In the genomic region with DNA sequence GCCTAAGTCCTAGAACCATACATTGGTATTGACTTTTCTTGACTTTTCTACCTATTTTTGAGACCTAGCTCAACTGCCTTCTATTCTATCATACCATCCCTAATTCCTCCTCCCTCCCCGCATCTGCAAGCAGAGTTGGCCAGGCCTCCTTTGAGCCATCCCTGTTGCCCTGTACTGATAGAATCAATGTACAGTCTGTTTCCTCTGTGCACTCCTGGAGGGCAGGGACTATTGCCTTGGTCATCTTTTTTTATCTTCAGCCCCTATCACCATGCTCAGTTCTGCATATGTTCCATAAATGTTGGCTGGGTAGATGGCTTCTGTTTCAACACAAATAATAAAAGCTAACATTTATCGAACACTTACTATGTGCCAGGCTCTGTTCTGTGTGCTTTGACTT, we compare ENCODE assay signal across 14 cellular contexts. TPM values are rescaled to one million over a fixed set of nuclear protein-coding genes. Genes with fewer than 3 reads are reported as not detected.
DNase-seq lines count a peak whose midpoint lies in the region; ATAC-seq and TF ChIP-seq lines count a peak whose summit lies in the region.
"Had no signal": no experiment of that assay in that cellular context is flagged by ENCODE, and none has a peak within 500 bp of the region (broad histone marks: within the 10 kb centered on the region; RNA-seq: fewer than 3 reads in every experiment).

No MANE protein-coding gene starts in this region.

- H3K27ac Mint-ChIP-seq in activated CD8-positive, alpha-beta memory T cell treated with anti-CD3 and anti-CD28 coated beads, Interleukin-2, amount 10 ng/mL, durations not matched to agents 7 days and 5 days = no peak overlapping the region
- H3K27ac Mint-ChIP-seq: CD4-positive, alpha-beta memory T cell had no signal

- H3K4me1 ChIP-seq in BE2C = peaks cover 73% of the 10 kb centered on the region
- H3K4me1 ChIP-seq in HEK293 (ENCODE audit: control insufficient read depth, insufficient read depth, low read length) = peaks cover 7% of the 10 kb centered on the region; the same call in 1 of the 2 replicates
- peaks cover 21% of the 10 kb centered on the region for H3K4me1 ChIP-seq in smooth muscle cell (ENCODE audit: low read depth)

- H3K27me3 Mint-ChIP-seq in activated CD8-positive, alpha-beta memory T cell treated with anti-CD3 and anti-CD28 coated beads, Interleukin-2, amount 10 ng/mL, durations not matched to agents 7 days and 5 days = peaks cover 72% of the 10 kb centered on the region

- no peak overlapping the region for H3K4me3 Mint-ChIP-seq in activated CD8-positive, alpha-beta memory T cell treated with anti-CD3 and anti-CD28 coated beads, Interleukin-2, amount 10 ng/mL, durations not matched to agents 7 days and 5 days
- H3K4me3 Mint-ChIP-seq: CD4-positive, alpha-beta memory T cell had no signal

- H3K4me2 ChIP-seq in smooth muscle cell = peak overlapping the region; percentile 24

- POLR2A ChIA-PET in HEK293 (lab: Yijun Ruan, JAX) = no interaction called here

- TF ChIP-seq CTCF in BE2C (IDR thresholded peaks at IDR 0.05; ENCODE audit: low read depth, low read length) = no peak
- TF ChIP-seq CTCF in HEK293 (tag by site-specific recombination; IDR thresholded peaks at IDR 0.05) = no peak
- no peak for TF ChIP-seq CTCF in smooth muscle cell (IDR thresholded peaks at IDR 0.05; ENCODE audit: borderline replicate concordance, insufficient read depth, poor library complexity, severe bottlenecking)

- peaks cover 32% of the 10 kb centered on the region for H3K4me1 Mint-ChIP-seq in activated CD8-positive, alpha-beta memory T cell treated with anti-CD3 and anti-CD28 coated beads, Interleukin-2, amount 10 ng/mL, durations not matched to agents 7 days and 5 days

- no peaks in the 10 kb centered on the region for H3F3A ChIP-seq in smooth muscle cell (ENCODE audit: low read depth)

- no peaks in the 10 kb centered on the region for H4K20me1 ChIP-seq in smooth muscle cell (ENCODE audit: low read depth)

- peak overlapping the region; percentile 50 for H2AFZ ChIP-seq in smooth muscle cell (ENCODE audit: low read depth)

- H3K27ac ChIP-seq in HEK293 (ENCODE audit: extremely low read depth, low read depth, low read length) (no peak overlapping the region), smooth muscle cell (ENCODE audit: low read depth) (peak overlapping the region; percentile 89)
- H3K27ac ChIP-seq: C4-2B, GM23248 had no signal

- H3K9me3 ChIP-seq in BE2C = no peaks in the 10 kb centered on the region
- no peaks in the 10 kb centered on the region for H3K9me3 ChIP-seq in HEK293 (ENCODE audit: control insufficient read depth, insufficient read depth, low read depth, low read length)
- H3K9me3 ChIP-seq in smooth muscle cell (replicated peaks; ENCODE audit: low read depth) = no peaks in the 10 kb centered on the region

- peak; percentile 13 for DNase-seq in activated CD8-positive, alpha-beta memory T cell treated with anti-CD3 and anti-CD28 coated beads, Interleukin-2, amount 50 U/mL, for 48 hours
- DNase-seq in activated CD8-positive, alpha-beta memory T cell treated with anti-CD3 and anti-CD28 coated beads, Interleukin-2, amount 10 ng/mL, durations not matched to agents 7 days and 5 days = no peak
- peak; percentile 64 for DNase-seq in BE2C
- no peak for DNase-seq in smooth muscle cell (lab: John Stamatoyannopoulos, UW; ENCODE audit: unreplicated experiment)
- no peak for DNase-seq in HK-2 (ENCODE audit: unreplicated experiment)
- DNase-seq in hypothalamus (lab: John Stamatoyannopoulos, UW) = no peak
- DNase-seq: ACHN; CD4-positive, alpha-beta memory T cell had no signal

- H3K36me3 ChIP-seq in BE2C (peaks cover 8% of the 10 kb centered on the region), HEK293 (ENCODE audit: control insufficient read depth in 2 of 2, insufficient read depth in 1 of 2, low read length in 2 of 2) (peaks cover 0 to under 1% of the 10 kb centered on the region in 2 experiments; a peak in 1 of 3 replicates), smooth muscle cell (ENCODE audit: low read depth) (no peaks in the 10 kb centered on the region)

- CTCF ChIA-PET in activated CD8-positive, alpha-beta memory T cell treated with anti-CD3 and anti-CD28 coated beads, Interleukin-2, amount 10 ng/mL, durations not matched to agents 7 days and 5 days (lab: Charles Lee) = interaction anchor here (0.8 to 1.4 kb wide), 4 partner anchors 9 to 176 kb away, joined by 3 to 4 read pairs (median 3); no protein-coding TSS in a partner anchor
- CTCF ChIA-PET in HEK293 (lab: Yijun Ruan, JAX) = interaction anchor here (1.0 to 1.4 kb wide), 4 partner anchors 13 to 524 kb away, joined by 3 to 6 read pairs (median 4); no protein-coding TSS in a partner anchor

- WGBS in smooth muscle cell (ENCODE audit: low lambda C conversion rate) = 100% methylated on average over 2 of the region's 2 CpGs

- no peak overlapping the region for H3K9ac ChIP-seq in smooth muscle cell (ENCODE audit: low read depth)
- H3K9ac ChIP-seq: GM23248 had no signal

- no peaks in the 10 kb centered on the region for H3K27me3 ChIP-seq in BE2C
- no peaks in the 10 kb centered on the region for H3K27me3 ChIP-seq in smooth muscle cell (ENCODE audit: low read depth)

- H3K9me3 Mint-ChIP-seq in activated CD8-positive, alpha-beta memory T cell treated with anti-CD3 and anti-CD28 coated beads, Interleukin-2, amount 10 ng/mL, durations not matched to agents 7 days and 5 days (ENCODE audit: low read depth) = no peaks in the 10 kb centered on the region
- H3K9me3 Mint-ChIP-seq: CD4-positive, alpha-beta memory T cell had no signal

- H3K79me2 ChIP-seq in smooth muscle cell (ENCODE audit: low read depth) = no peaks in the 10 kb centered on the region

- ATAC-seq in activated CD8-positive, alpha-beta memory T cell treated with anti-CD3 and anti-CD28 coated beads, Interleukin-2, amount 10 ng/mL, durations not matched to agents 7 days and 5 days = no peak
- ATAC-seq: GM12878, HCT116 had no signal

- H3K4me3 ChIP-seq in BE2C (ENCODE audit: low read depth, low read length) (no peak overlapping the region), HEK293 (ENCODE audit: low read depth, low read length) (no peak overlapping the region), smooth muscle cell (no peak overlapping the region)
- H3K4me3 ChIP-seq: GM12878, GM23248 had no signal

- H3K36me3 Mint-ChIP-seq in activated CD8-positive, alpha-beta memory T cell treated with anti-CD3 and anti-CD28 coated beads, Interleukin-2, amount 10 ng/mL, durations not matched to agents 7 days and 5 days = no peaks in the 10 kb centered on the region

TF ChIP-seq in HEK293, 187 proteins besides CTCF, POLR2A, EP300 and RAD21:
- TF ChIP-seq ZNF791 (tag by site-specific recombination; IDR thresholded peaks at IDR 0.05) (no peak), FEZF1 (tag by site-specific recombination; IDR thresholded peaks at IDR 0.05) (no peak), ZNF664 (tag by site-specific recombination; IDR thresholded peaks at IDR 0.05) (peak; percentile 34; the same call in 1 of the 2 replicates), HOXC10 (CRISPR knock-in tag; IDR thresholded peaks at IDR 0.05) (no peak)
- TF ChIP-seq, protein P1, sequence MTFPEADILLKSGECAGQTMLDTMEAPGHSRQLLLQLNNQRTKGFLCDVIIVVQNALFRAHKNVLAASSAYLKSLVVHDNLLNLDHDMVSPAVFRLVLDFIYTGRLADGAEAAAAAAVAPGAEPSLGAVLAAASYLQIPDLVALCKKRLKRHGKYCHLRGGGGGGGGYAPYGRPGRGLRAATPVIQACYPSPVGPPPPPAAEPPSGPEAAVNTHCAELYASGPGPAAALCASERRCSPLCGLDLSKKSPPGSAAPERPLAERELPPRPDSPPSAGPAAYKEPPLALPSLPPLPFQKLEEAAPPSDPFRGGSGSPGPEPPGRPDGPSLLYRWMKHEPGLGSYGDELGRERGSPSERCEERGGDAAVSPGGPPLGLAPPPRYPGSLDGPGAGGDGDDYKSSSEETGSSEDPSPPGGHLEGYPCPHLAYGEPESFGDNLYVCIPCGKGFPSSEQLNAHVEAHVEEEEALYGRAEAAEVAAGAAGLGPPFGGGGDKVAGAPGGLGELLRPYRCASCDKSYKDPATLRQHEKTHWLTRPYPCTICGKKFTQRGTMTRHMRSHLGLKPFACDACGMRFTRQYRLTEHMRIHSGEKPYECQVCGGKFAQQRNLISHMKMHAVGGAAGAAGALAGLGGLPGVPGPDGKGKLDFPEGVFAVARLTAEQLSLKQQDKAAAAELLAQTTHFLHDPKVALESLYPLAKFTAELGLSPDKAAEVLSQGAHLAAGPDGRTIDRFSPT (tag by site-specific recombination; IDR thresholded peaks at IDR 0.05) = no peak

RNA-seq across cellular contexts. Expression of a gene that starts 4.0 kb away (rescaled TPM):
- total RNA-seq in activated CD8-positive, alpha-beta memory T cell treated with anti-CD3 and anti-CD28 coated beads, Interleukin-2, amount 10 ng/mL, durations not matched to agents 7 days and 5 days = 10 to 100 TPM in 1 of 2 experiments, 1 to 10 TPM in 1; 1.8 to 39.9 TPM
- polyA plus RNA-seq in BE2C (2012; ENCODE audit: insufficient read depth, insufficient read length, low read depth) = 279 TPM
- total RNA-seq in smooth muscle cell = 2.9 and 3.0 TPM in 2 replicates
- 6.9 and 9.9 TPM in 2 replicates for polyA plus RNA-seq in smooth muscle cell
- total RNA-seq: G401 had no signal

RNA-seq across cellular contexts. Expression of a gene that starts 19.2 kb away (rescaled TPM):
- total RNA-seq in activated CD8-positive, alpha-beta memory T cell treated with anti-CD3 and anti-CD28 coated beads, Interleukin-2, amount 10 ng/mL, durations not matched to agents 7 days and 5 days = 10 to 100 TPM in 1 of 2 experiments, 1 to 10 TPM in 1; 6.5 to 10.0 TPM
- 1.3 TPM for polyA plus RNA-seq in BE2C (2012; ENCODE audit: insufficient read depth, insufficient read length, low read depth)
- total RNA-seq in smooth muscle cell = 4.1 and 4.7 TPM in 2 replicates
- polyA plus RNA-seq in smooth muscle cell = 2.2 and 4.5 TPM in 2 replicates
- total RNA-seq: G401 had no signal

Comparison
In these comparisons a context has a peak if more than half of its experiments do, and no peak if none do; other contexts are left out.
1. DNase-seq: peak in activated CD8-positive, alpha-beta memory T cell treated with anti-CD3 and anti-CD28 coated beads, Interleukin-2, amount 50 U/mL, for 48 hours (single experiment) and BE2C (single experiment); none in activated CD8-positive, alpha-beta memory T cell treated with anti-CD3 and anti-CD28 coated beads, Interleukin-2, amount 10 ng/mL, durations not matched to agents 7 days and 5 days (single experiment), smooth muscle cell (single experiment), HK-2 (single experiment) and hypothalamus (0 of 51).